In genomic region chr4:26075588-26075987, GRCh38 we compare ENCODE assay signal across 9 cellular contexts.
DNase-seq lines count a peak whose midpoint lies in the region; ATAC-seq and TF ChIP-seq lines count a peak whose summit lies in the region.
"Had no signal": no experiment of that assay in that cellular context is flagged by ENCODE, and none has a peak within 500 bp of the region (broad histone marks: within the 10 kb centered on the region; RNA-seq: fewer than 3 reads in every experiment).

No MANE protein-coding gene starts in this region.

- no peaks in the 10 kb centered on the region for H3K27me3 Mint-ChIP-seq in activated naive CD4-positive, alpha-beta T cell treated with anti-CD3 and anti-CD28 coated beads, Interleukin-2, amount 10 ng/mL, durations not matched to agents 7 days and 5 days

- H3K4me1 Mint-ChIP-seq in activated naive CD4-positive, alpha-beta T cell treated with anti-CD3 and anti-CD28 coated beads, Interleukin-2, amount 10 ng/mL, durations not matched to agents 7 days and 5 days, result peaks cover 41% of the 10 kb centered on the region

- CTCF ChIA-PET in activated naive CD4-positive, alpha-beta T cell treated with anti-CD3 and anti-CD28 coated beads, Interleukin-2, amount 10 ng/mL, durations not matched to agents 7 days and 5 days (lab: Charles Lee), result interaction anchor here (0.7 to 2.1 kb wide), 11 partner anchors 8 to 251 kb away, joined by 3 to 6 read pairs (median 4); no protein-coding TSS in a partner anchor

- no peaks in the 10 kb centered on the region for H3K36me3 ChIP-seq in duodenal mucosa (ENCODE audit: control insufficient read depth in 1 of 2, insufficient read depth in 2 of 2, low read length in 2 of 2)
- no peaks in the 10 kb centered on the region for H3K36me3 ChIP-seq in upper lobe of right lung

- H3K4me3 ChIP-seq in duodenal mucosa (ENCODE audit: low read depth in 1 of 2, low read length in 2 of 2) (no peak overlapping the region), upper lobe of right lung (no peak overlapping the region)

- peaks cover 21% of the 10 kb centered on the region for H3K9me3 Mint-ChIP-seq in activated naive CD4-positive, alpha-beta T cell treated with anti-CD3 and anti-CD28 coated beads, Interleukin-2, amount 10 ng/mL, durations not matched to agents 7 days and 5 days

- peak overlapping the region; percentile 41 for H3K27ac ChIP-seq in duodenal mucosa (ENCODE audit: low read depth, low read length)
- H3K27ac ChIP-seq in upper lobe of right lung, result peak overlapping the region; percentile 64

- ATAC-seq in HG03520 (IDR thresholded peaks at IDR 0.05; ENCODE audit: unreplicated experiment) (peak; percentile 12), upper lobe of right lung (peak; percentile 5), HG02571 (IDR thresholded peaks at IDR 0.05; ENCODE audit: unreplicated experiment) (no peak)

- H3K27ac Mint-ChIP-seq in activated naive CD4-positive, alpha-beta T cell treated with anti-CD3 and anti-CD28 coated beads, Interleukin-2, amount 10 ng/mL, durations not matched to agents 7 days and 5 days, result peak overlapping the region; percentile 4

- no peak overlapping the region for H3K9ac ChIP-seq in duodenal mucosa (ENCODE audit: low read depth in 1 of 2, low read length in 2 of 2)

- TF ChIP-seq CTCF in upper lobe of right lung (IDR thresholded peaks at IDR 0.05), result no peak

- no peak overlapping the region for H3K4me3 Mint-ChIP-seq in activated naive CD4-positive, alpha-beta T cell treated with anti-CD3 and anti-CD28 coated beads, Interleukin-2, amount 10 ng/mL, durations not matched to agents 7 days and 5 days

- H3K36me3 Mint-ChIP-seq in activated naive CD4-positive, alpha-beta T cell treated with anti-CD3 and anti-CD28 coated beads, Interleukin-2, amount 10 ng/mL, durations not matched to agents 7 days and 5 days, result peaks cover 8% of the 10 kb centered on the region

- H3K27me3 ChIP-seq in duodenal mucosa (ENCODE audit: control insufficient read depth in 1 of 2, insufficient read depth in 2 of 2, low read length in 2 of 2) (no peaks in the 10 kb centered on the region), upper lobe of right lung (no peaks in the 10 kb centered on the region)

- DNase-seq in activated naive CD4-positive, alpha-beta T cell treated with anti-CD3 and anti-CD28 coated beads, Interleukin-2, amount 10 ng/mL, durations not matched to agents 7 days and 5 days, result no peak
- no peak for DNase-seq in activated naive CD4-positive, alpha-beta T cell treated with anti-CD3 and anti-CD28 coated beads, Interleukin-2, amount 50 U/mL, for 16 hours
- DNase-seq in upper lobe of right lung (no peak), NAMALWA (ENCODE audit: low spot score) (no peak), Kasumi-1 (lab: John Stamatoyannopoulos, UW) (no peak)
- DNase-seq: posterior cingulate gyrus had no signal

- intact Hi-C loops in upper lobe of right lung (cut with DNase I), result no loop called here

- H3K4me1 ChIP-seq in duodenal mucosa (ENCODE audit: control insufficient read depth in 1 of 2, insufficient read depth in 2 of 2, low read length in 2 of 2), result peaks cover 0 to 15% of the 10 kb centered on the region in 2 donors
- peaks cover 7% of the 10 kb centered on the region for H3K4me1 ChIP-seq in upper lobe of right lung

- H3K9me3 ChIP-seq in duodenal mucosa (ENCODE audit: control insufficient read depth in 1 of 2, low read length in 2 of 2) (no peaks in the 10 kb centered on the region), upper lobe of right lung (no peaks in the 10 kb centered on the region)
